In the genomic region with DNA sequence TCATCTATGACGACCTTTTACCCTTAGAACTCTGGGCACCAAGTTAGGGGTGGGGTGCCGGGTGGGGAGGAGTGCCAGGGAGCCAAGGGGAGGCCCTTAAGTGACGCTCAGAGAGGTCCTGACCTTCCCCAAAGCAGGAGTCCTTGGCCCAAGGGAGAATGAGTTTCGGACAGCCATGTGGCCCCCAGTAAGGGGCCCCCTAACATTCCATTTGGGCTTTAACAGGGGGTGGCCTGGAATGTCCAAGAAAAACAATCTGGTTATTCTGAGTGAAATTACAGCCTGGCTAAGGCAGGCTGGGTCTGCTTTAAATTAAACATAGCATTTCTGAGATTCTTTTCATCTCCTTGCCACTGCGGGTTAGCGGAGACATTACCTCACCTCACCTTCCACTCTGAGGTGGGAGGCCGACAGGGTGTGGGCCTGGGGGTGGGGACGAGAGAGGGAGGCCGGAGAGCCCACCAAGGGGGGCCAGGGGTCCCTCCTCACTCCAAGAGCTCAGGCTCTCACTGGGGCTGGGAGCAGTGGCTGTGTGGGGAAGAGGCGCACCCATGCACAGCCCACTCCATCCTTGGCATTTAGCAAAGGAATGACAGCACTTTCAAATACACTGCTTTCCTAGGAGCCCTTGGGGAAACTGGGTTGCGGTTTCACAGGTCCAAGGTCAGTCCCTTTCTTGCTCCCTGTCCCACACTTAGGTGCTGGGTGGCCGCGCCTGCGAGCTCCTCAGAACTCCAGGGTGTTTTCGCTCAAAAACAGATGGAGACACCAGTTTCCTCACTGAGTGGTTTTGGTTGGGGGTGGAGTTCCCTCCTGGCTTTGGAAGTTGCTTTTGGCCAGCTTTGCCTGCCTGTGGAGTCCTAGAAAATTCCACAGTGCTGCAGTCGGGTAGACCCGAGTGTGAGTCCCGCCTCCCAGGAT, we compare ENCODE assay signal across 8 cellular contexts.
DNase-seq lines count a peak whose midpoint lies in the region; ATAC-seq and TF ChIP-seq lines count a peak whose summit lies in the region.

No MANE protein-coding gene starts in this region.

- ATAC-seq in gastroesophageal sphincter: peak; percentile 54
- no peak for ATAC-seq in HG02763 (IDR thresholded peaks at IDR 0.05; ENCODE audit: unreplicated experiment)

- intact Hi-C loops in sigmoid colon (cut with DNase I): no loop called here

- no peak for TF ChIP-seq POLR2A in gastroesophageal sphincter (IDR thresholded peaks at IDR 0.05)
- no peak for TF ChIP-seq POLR2A in sigmoid colon (IDR thresholded peaks at IDR 0.05)

- H3K4me3 ChIP-seq in SK-N-MC: peak overlapping the region; percentile 44
- H3K4me3 ChIP-seq in gastroesophageal sphincter: no peak overlapping the region
- no peak overlapping the region for H3K4me3 ChIP-seq in sigmoid colon

- WGBS in gastroesophageal sphincter (ENCODE audit: low coverage in 1 of 2), 2 donors: 37 to 60% methylated on average over 6 to 9 of the region's 18 CpGs
- 58 to 67% methylated on average over 18 of the region's 18 CpGs for WGBS in sigmoid colon, 2 donors

- no peak for TF ChIP-seq EP300 in gastroesophageal sphincter (IDR thresholded peaks at IDR 0.05)
- TF ChIP-seq EP300 in sigmoid colon (IDR thresholded peaks at IDR 0.05): no peak

- peak overlapping the region; percentile 54 for H3K9ac ChIP-seq in SK-N-MC (ENCODE audit: insufficient read length)

- TF ChIP-seq CTCF in gastroesophageal sphincter (IDR thresholded peaks at IDR 0.05): no peak
- no peak for TF ChIP-seq CTCF in sigmoid colon (IDR thresholded peaks at IDR 0.05)

- H3K4me1 ChIP-seq in gastroesophageal sphincter (peaks cover 11 to 66% (median 34%) of the 10 kb centered on the region in 3 donors), sigmoid colon (peaks cover 0 to 58% (median 50%) of the 10 kb centered on the region in 4 donors)

- peak; percentile 92 for DNase-seq in EH (ENCODE audit: low read depth)
- DNase-seq in SK-N-MC (ENCODE audit: low read depth, low spot score): no peak
- DNase-seq in sigmoid colon: peak; percentile 76
- DNase-seq in activated gamma-delta T cell treated with Interleukin-2 at 50 U/mL for 16 hours: no peak
- DNase-seq in retina: no peak
- no peak for DNase-seq in HPDE6-E6E7 (ENCODE audit: extremely low spot score)

- H3K27ac ChIP-seq in SK-N-MC (peak overlapping the region; percentile 99), gastroesophageal sphincter (peak overlapping the region; percentile 37 to 84 (median 84)), sigmoid colon (peak overlapping the region; percentile 64 to 80 (median 74))

- H3K9me3 ChIP-seq in SK-N-MC (ENCODE audit: low read depth, low read length) (no peaks in the 10 kb centered on the region), gastroesophageal sphincter (no peaks in the 10 kb centered on the region), sigmoid colon (no peaks in the 10 kb centered on the region)

- H3K36me3 ChIP-seq in SK-N-MC (ENCODE audit: insufficient read depth, low read length) (no peaks in the 10 kb centered on the region), gastroesophageal sphincter (no peaks in the 10 kb centered on the region), sigmoid colon (no peaks in the 10 kb centered on the region)

- H3K27me3 ChIP-seq in gastroesophageal sphincter: no peaks in the 10 kb centered on the region
- H3K27me3 ChIP-seq in sigmoid colon: no peaks in the 10 kb centered on the region

Comparison
In these comparisons a context has a peak if more than half of its experiments do, and no peak if none do; other contexts are left out.
1. DNase-seq: peak in EH (single experiment) and sigmoid colon (single experiment); none in SK-N-MC (single experiment), activated gamma-delta T cell treated with Interleukin-2 at 50 U/mL for 16 hours (single experiment), retina (single experiment) and HPDE6-E6E7 (single experiment).
2. Peak in every context shown above with its lines, with median percentiles within 50 percentile points of each other: H3K27ac ChIP-seq.